Comparison of ENCODE assay signal across 20 cellular contexts in genomic region chr22:25347752-25348102, GRCh38.
DNase-seq lines count a peak whose midpoint lies in the region; ATAC-seq and TF ChIP-seq lines count a peak whose summit lies in the region.
"Had no signal": no experiment of that assay in that cellular context is flagged by ENCODE, and none has a peak within 500 bp of the region (broad histone marks: within the 10 kb centered on the region; RNA-seq: fewer than 3 reads in every experiment).

No MANE protein-coding gene starts in this region.

- TF ChIP-seq CTCF in liver (IDR thresholded peaks at IDR 0.05; ENCODE audit: low read depth, low read length, missing input control) (no peak), nephron progenitor cell (IDR thresholded peaks at IDR 0.05) (no peak)

- H3K27me3 ChIP-seq in adipocyte (replicated peaks; ENCODE audit: control insufficient read depth, insufficient read depth, low read length) (no peaks in the 10 kb centered on the region), liver (ENCODE audit: control insufficient read depth in 4 of 4, insufficient read depth in 4 of 4, low read length in 3 of 4) (no peaks in the 10 kb centered on the region)
- H3K27me3 ChIP-seq: BLaER1 treated with 17β-estradiol and CSF1 and Interleukin-3, amounts not matched to agents 10 nM and 100 nM had no signal

- no peak overlapping the region for H3K4me3 ChIP-seq in adipocyte (ENCODE audit: low read length)
- no peak overlapping the region for H3K4me3 ChIP-seq in liver (ENCODE audit: low read depth in 1 of 3, low read length in 3 of 3)
- H3K4me3 ChIP-seq: BLaER1 treated with 17β-estradiol and CSF1 and Interleukin-3, amounts not matched to agents 10 nM and 100 nM had no signal

- H3K27ac ChIP-seq in liver (ENCODE audit: low read depth in 1 of 2, low read length in 2 of 2), result no peak overlapping the region
- H3K27ac ChIP-seq: BLaER1 treated with 17β-estradiol and CSF1 and Interleukin-3, amounts not matched to agents 10 nM and 100 nM had no signal

- peak in 1 of 2 donors; percentile 16 for TF ChIP-seq RAD21 in liver (IDR thresholded peaks at IDR 0.05)

- H3K4me3 Mint-ChIP-seq in nephron progenitor cell, result no peak overlapping the region
- H3K4me3 Mint-ChIP-seq: CD4-positive, alpha-beta memory T cell had no signal

- peaks cover 4% of the 10 kb centered on the region for H3K27me3 Mint-ChIP-seq in nephron progenitor cell (ENCODE audit: low read depth, poor library complexity)
- H3K27me3 Mint-ChIP-seq: CD4-positive, alpha-beta memory T cell had no signal

- no peaks in the 10 kb centered on the region for H3K4me1 Mint-ChIP-seq in nephron progenitor cell

- H3K4me1 ChIP-seq in adipocyte (ENCODE audit: control insufficient read depth, insufficient read depth, low read length) (no peaks in the 10 kb centered on the region), liver (ENCODE audit: control insufficient read depth in 4 of 4, insufficient read depth in 4 of 4, low read length in 3 of 4) (no peaks in the 10 kb centered on the region)
- H3K4me1 ChIP-seq: Caco-2 had no signal

- ATAC-seq in GM19351 (IDR thresholded peaks at IDR 0.05; ENCODE audit: unreplicated experiment), result no peak
- ATAC-seq in GM18517 (IDR thresholded peaks at IDR 0.05; ENCODE audit: unreplicated experiment), result no peak
- ATAC-seq: HCT116 had no signal

- no peaks in the 10 kb centered on the region for H3K9me3 ChIP-seq in adipocyte (ENCODE audit: control insufficient read depth, low read length)
- no peaks in the 10 kb centered on the region for H3K9me3 ChIP-seq in liver (ENCODE audit: control insufficient read depth in 4 of 4, low read length in 3 of 4)
- H3K9me3 ChIP-seq: Caco-2 had no signal

- H3K27ac Mint-ChIP-seq in nephron progenitor cell, result no peak overlapping the region
- H3K27ac Mint-ChIP-seq: CD4-positive, alpha-beta memory T cell had no signal

- DNase-seq in adipocyte (ENCODE audit: low read depth) (peak; percentile 35), fibroblast of peridontal ligament (ENCODE audit: extremely low read depth) (peak; percentile 10), NOMO-1 (lab: John Stamatoyannopoulos, UW; ENCODE audit: unreplicated experiment in 2 of 2) (no peak), nephron progenitor cell (no peak)
- DNase-seq: Caco-2; CD4-positive, alpha-beta memory T cell; DMS153; GOT3; Kasumi-1; NCI-H1694; NCI-H2081 treated with DMSO at 0.1 percent for 48 hours; NCI-H2171 treated with DMSO at 0.1 percent for 48 hours; NCI-H446; NCI-H526; Right ventricle myocardium superior had no signal

- H3K36me3 ChIP-seq in adipocyte (ENCODE audit: control insufficient read depth, insufficient read depth, low read length, severe bottlenecking) (peaks cover 23% of the 10 kb centered on the region), liver (ENCODE audit: control insufficient read depth in 4 of 4, insufficient read depth in 3 of 4, low read depth in 1 of 4, low read length in 3 of 4) (peaks cover 9 to 29% (median 17%) of the 10 kb centered on the region in 4 donors)

- H3K36me3 Mint-ChIP-seq in nephron progenitor cell (ENCODE audit: low read depth), result peaks cover 53% of the 10 kb centered on the region

- 51% methylated on average over 3 of the region's 3 CpGs for WGBS in liver

- H3K9ac ChIP-seq in adipocyte (ENCODE audit: low read length), result no peak overlapping the region
- H3K9ac ChIP-seq in liver (ENCODE audit: low read depth in 1 of 2, low read length in 2 of 2), result no peak overlapping the region
- H3K9ac ChIP-seq: BLaER1 treated with 17β-estradiol and CSF1 and Interleukin-3, amounts not matched to agents 10 nM and 100 nM had no signal

- H3K9me3 Mint-ChIP-seq in nephron progenitor cell, result peaks cover 24% of the 10 kb centered on the region

TF ChIP-seq in liver, 16 proteins besides CTCF, POLR2A, EP300 and RAD21:
- no peak for TF ChIP-seq JUND (IDR thresholded peaks at IDR 0.05)
- no peak for TF ChIP-seq EGR1 (IDR thresholded peaks at IDR 0.05; ENCODE audit: low read depth in 2 of 2)
- TF ChIP-seq REST (IDR thresholded peaks at IDR 0.05), result no peak
- TF ChIP-seq MAX (IDR thresholded peaks at IDR 0.05), result no peak
- no peak for TF ChIP-seq FOXA1 (IDR thresholded peaks at IDR 0.05)
- TF ChIP-seq HNF4G (IDR thresholded peaks at IDR 0.05), result no peak
- TF ChIP-seq NR2F2 (IDR thresholded peaks at IDR 0.05), result no peak
- peak; percentile 18 to 33 for TF ChIP-seq RXRA (IDR thresholded peaks at IDR 0.05)
- peak; percentile 25 to 34 for TF ChIP-seq HNF4A (conservative IDR thresholded peaks at IDR 0.05)
- no peak for TF ChIP-seq ATF3 (IDR thresholded peaks at IDR 0.05)
- TF ChIP-seq SP1 (IDR thresholded peaks at IDR 0.05), result no peak
- TF ChIP-seq TAF1 (conservative IDR thresholded peaks at IDR 0.05), result no peak
- no peak for TF ChIP-seq GABPA (IDR thresholded peaks at IDR 0.05 in 1 of 2, conservative IDR thresholded peaks at IDR 0.05 in 1 of 2)
- no peak for TF ChIP-seq ZBTB33 (IDR thresholded peaks at IDR 0.05)
- TF ChIP-seq YY1 (IDR thresholded peaks at IDR 0.05), result no peak

Comparison
In these comparisons a context has a peak if more than half of its experiments do, and no peak if none do; other contexts are left out.
1. DNase-seq: peak in adipocyte (single experiment) and fibroblast of peridontal ligament (single experiment); none in NOMO-1 (0 of 2) and nephron progenitor cell (single experiment).